ENCODE assay signal across 1 cellular context in the genomic region with DNA sequence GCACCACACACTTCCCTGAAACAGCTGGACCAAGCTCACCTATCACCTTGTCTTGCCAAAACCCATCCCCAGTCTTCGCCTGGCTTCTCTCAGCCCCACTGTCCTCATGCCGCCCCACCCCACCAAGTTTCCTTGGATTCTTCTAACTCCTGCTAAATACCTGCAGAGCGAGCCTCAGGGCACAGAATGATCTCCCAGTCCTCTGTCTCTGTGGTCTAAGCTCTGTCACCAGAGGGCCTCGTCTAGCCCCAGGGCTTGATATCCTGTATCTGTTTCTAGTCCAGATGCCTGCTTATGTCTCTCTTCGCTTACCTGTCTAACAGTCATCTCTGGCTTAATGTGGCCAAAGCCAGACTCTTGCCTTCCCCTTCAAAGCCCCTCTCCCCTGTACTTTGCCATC.
TF ChIP-seq lines count a peak whose summit lies in the region.

No MANE protein-coding gene starts in this region.

TF ChIP-seq in HepG2, 621 proteins besides CTCF, POLR2A, EP300 and RAD21:
- TF ChIP-seq MIER3 (CRISPR knock-in tag; IDR thresholded peaks at IDR 0.05; ENCODE audit: borderline replicate concordance) = no peak
- 0 out of 2 replicates have a peak, but pooled peaks have one; percentile 25 for TF ChIP-seq ZNF772 (CRISPR knock-in tag; IDR thresholded peaks at IDR 0.05)
- peak; percentile 21; the same call in 1 of the 2 replicates for TF ChIP-seq SMC3 (IDR thresholded peaks at IDR 0.05; ENCODE audit: low read length)
- TF ChIP-seq XRCC5 (optimal IDR thresholded peaks at IDR 0.05; ENCODE audit: low read length) = peak; percentile 25
